ENCODE assay signal across 24 cellular contexts in the genomic region with DNA sequence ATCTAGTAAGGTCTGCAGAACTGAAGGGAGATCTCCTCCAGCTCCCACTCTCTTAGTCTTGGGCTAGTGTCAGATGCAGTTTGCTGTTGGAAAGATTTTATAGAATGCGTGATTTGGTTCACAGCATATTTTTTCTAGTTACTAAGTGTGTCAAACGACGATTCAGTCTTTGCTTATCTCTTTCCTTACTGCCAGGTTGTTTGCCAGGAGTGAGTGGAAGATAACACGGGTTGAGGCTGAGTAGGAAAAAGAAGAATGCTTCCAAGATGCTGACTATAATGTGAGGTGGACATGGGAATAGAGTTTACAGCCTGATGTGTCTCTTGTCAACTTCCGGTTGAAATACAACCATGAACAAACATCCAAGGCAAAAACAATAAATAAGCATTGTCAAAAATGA.
"Had no signal": no experiment of that assay in that cellular context is flagged by ENCODE, and none has a peak within 500 bp of the region (broad histone marks: within the 10 kb centered on the region; RNA-seq: fewer than 3 reads in every experiment).

No MANE protein-coding gene starts in this region.

- H3K36me3 Mint-ChIP-seq: immature natural killer cell; naive thymus-derived CD8-positive, alpha-beta T cell had no signal

- H3K9me3 ChIP-seq: esophagus squamous epithelium, gastroesophageal sphincter, heart left ventricle, left lung, lower lobe of right lung, mucosa of descending colon had no signal

- H3K4me3 ChIP-seq: coronary artery, dorsolateral prefrontal cortex, esophagus squamous epithelium, gastroesophageal sphincter, heart left ventricle, hepatocyte, left lung, lower lobe of right lung, mucosa of descending colon had no signal

- H3K4me3 Mint-ChIP-seq: effector memory CD8-positive, alpha-beta T cell; endodermal cell; immature natural killer cell; mesothelial cell of epicardium; naive B cell; naive thymus-derived CD8-positive, alpha-beta T cell had no signal

- H3K27ac Mint-ChIP-seq: effector memory CD8-positive, alpha-beta T cell; endodermal cell; immature natural killer cell; mesothelial cell of epicardium; naive B cell; naive thymus-derived CD8-positive, alpha-beta T cell had no signal

- H3K4me1 Mint-ChIP-seq: naive B cell had no signal

- DNase-seq: dermis blood vessel endothelial cell; dorsolateral prefrontal cortex; effector CD8-positive, alpha-beta T cell; effector memory CD8-positive, alpha-beta T cell; endodermal cell; erythroblast; esophagus squamous epithelium; foreskin keratinocyte; heart left ventricle; hypothalamus; immature natural killer cell; left cardiac atrium; left lung; left ventricle myocardium superior; lower lobe of right lung; mesenchymal stem cell; mucosa of descending colon; naive B cell; naive thymus-derived CD8-positive, alpha-beta T cell had no signal

- ATAC-seq: effector memory CD8-positive, alpha-beta T cell; esophagus mucosa; foreskin keratinocyte; gastroesophageal sphincter; heart left ventricle; left lung; left ventricle myocardium superior; lower lobe of right lung; mucosa of descending colon; naive thymus-derived CD8-positive, alpha-beta T cell had no signal
